In genomic region chr3:170689218-170689874, GRCh38 we compare ENCODE assay signal across 9 cellular contexts.
DNase-seq lines count a peak whose midpoint lies in the region; ATAC-seq and TF ChIP-seq lines count a peak whose summit lies in the region.
"Had no signal": no experiment of that assay in that cellular context is flagged by ENCODE, and none has a peak within 500 bp of the region (broad histone marks: within the 10 kb centered on the region; RNA-seq: fewer than 3 reads in every experiment).

No MANE protein-coding gene starts in this region.

- H2AFZ ChIP-seq in PC-9: no peak overlapping the region

- no peak for TF ChIP-seq CTCF in PC-9 (conservative IDR thresholded peaks at IDR 0.05)
- TF ChIP-seq CTCF in fibroblast of mammary gland (conservative IDR thresholded peaks at IDR 0.05; ENCODE audit: control insufficient read depth, insufficient read depth, low read depth, low read length): no peak

- no peaks in the 10 kb centered on the region for H4K20me1 ChIP-seq in PC-9 (ENCODE audit: insufficient read depth)

- peak overlapping the region; percentile 22; the same call in 1 of the 2 replicates for H3K4me2 ChIP-seq in PC-9

- no peaks in the 10 kb centered on the region for H3K27me3 Mint-ChIP-seq in activated CD4-positive, alpha-beta T cell treated with anti-CD3 and anti-CD28 coated beads, Interleukin-2, amount 10 ng/mL, durations not matched to agents 7 days and 5 days

- DNase-seq in H7 (peak; percentile 34), PC-9 (peak; percentile 95 to 98), fibroblast of mammary gland (ENCODE audit: low read depth) (peak; percentile 75), stromal cell of bone marrow (ENCODE audit: low read depth) (peak; percentile 54), amygdala (lab: John Stamatoyannopoulos, UW) (no peak)
- DNase-seq in activated CD4-positive, alpha-beta T cell treated with anti-CD3 and anti-CD28 coated beads, Interleukin-2, amount 10 ng/mL, durations not matched to agents 7 days and 5 days: no peak
- DNase-seq: activated naive CD4-positive, alpha-beta T cell treated with Interleukin-2 at 50 U/mL for 16 hours had no signal

- H3K4me1 ChIP-seq in PC-9 (replicated peaks; ENCODE audit: insufficient read depth): peaks cover 33% of the 10 kb centered on the region

- no peaks in the 10 kb centered on the region for H3K27me3 ChIP-seq in H7 (ENCODE audit: control insufficient read depth, insufficient read depth, low read length)
- no peaks in the 10 kb centered on the region for H3K27me3 ChIP-seq in PC-9 (ENCODE audit: insufficient read depth, low read depth)

- no peaks in the 10 kb centered on the region for H3K4me1 Mint-ChIP-seq in activated CD4-positive, alpha-beta T cell treated with anti-CD3 and anti-CD28 coated beads, Interleukin-2, amount 10 ng/mL, durations not matched to agents 7 days and 5 days

- no peak for ATAC-seq in HG02798 (IDR thresholded peaks at IDR 0.05; ENCODE audit: poor library complexity, unreplicated experiment)
- no peak for ATAC-seq in GM18519 (IDR thresholded peaks at IDR 0.05; ENCODE audit: low FRiP score, unreplicated experiment)

- H3K4me3 Mint-ChIP-seq in activated CD4-positive, alpha-beta T cell treated with anti-CD3 and anti-CD28 coated beads, Interleukin-2, amount 10 ng/mL, durations not matched to agents 7 days and 5 days: no peak overlapping the region

- H3K36me3 ChIP-seq in H7 (replicated peaks; ENCODE audit: control insufficient read depth, insufficient read depth, low read length) (no peaks in the 10 kb centered on the region; the same call in 1 of the 2 replicates), PC-9 (ENCODE audit: low read depth) (no peaks in the 10 kb centered on the region)

- peak overlapping the region; percentile 45 for H3K27ac ChIP-seq in PC-9

- H3K9me3 ChIP-seq in PC-9 (ENCODE audit: insufficient read depth, low read depth): peaks cover 5% of the 10 kb centered on the region; the same call in 1 of the 2 replicates

- POLR2A ChIA-PET in PC-9 (lab: Charles Lee; ENCODE audit: unreplicated experiment): interaction anchor here (0.6 to 0.8 kb wide), 8 partner anchors 24 to 770 kb away, joined by 3 to 22 read pairs (median 8); no protein-coding TSS in a partner anchor
- POLR2A ChIA-PET in activated CD4-positive, alpha-beta T cell treated with anti-CD3 and anti-CD28 coated beads, Interleukin-2, amount 10 ng/mL, durations not matched to agents 7 days and 5 days (lab: Charles Lee): no interaction called here

- no peak overlapping the region for H3K27ac Mint-ChIP-seq in activated CD4-positive, alpha-beta T cell treated with anti-CD3 and anti-CD28 coated beads, Interleukin-2, amount 10 ng/mL, durations not matched to agents 7 days and 5 days

- intact Hi-C loops in PC-9 (cut with micrococcal nuclease; ENCODE audit: unreplicated experiment): loop anchor here (1.0 to 5.0 kb wide), 8 partner anchors 25 to 377 kb away; no protein-coding TSS in a partner anchor

- CTCF ChIA-PET in PC-9 (lab: Charles Lee): interaction anchor here (0.6 to 2.4 kb wide), 6 partner anchors 62 to 1139 kb away, joined by 3 to 9 read pairs (median 4); no protein-coding TSS in a partner anchor
- CTCF ChIA-PET in activated CD4-positive, alpha-beta T cell treated with anti-CD3 and anti-CD28 coated beads, Interleukin-2, amount 10 ng/mL, durations not matched to agents 7 days and 5 days (lab: Charles Lee): no interaction called here

- no TSS peak for BruUV-seq in PC-9 (replicated peaks; lab: Mats Ljungman, UMichigan)

- no peaks in the 10 kb centered on the region for H3K9me3 Mint-ChIP-seq in activated CD4-positive, alpha-beta T cell treated with anti-CD3 and anti-CD28 coated beads, Interleukin-2, amount 10 ng/mL, durations not matched to agents 7 days and 5 days

- H3K4me3 ChIP-seq in H7 (ENCODE audit: insufficient read depth, low read depth, low read length) (no peak overlapping the region), PC-9 (no peak overlapping the region), fibroblast of mammary gland (ENCODE audit: control insufficient read depth, low read depth, low read length) (no peak overlapping the region)

- H3K79me2 ChIP-seq in PC-9 (ENCODE audit: low read depth): no peaks in the 10 kb centered on the region

- H3F3A ChIP-seq in PC-9 (ENCODE audit: insufficient read depth, low read depth): peaks cover 9% of the 10 kb centered on the region; the same call in 1 of the 2 replicates

- H3K9me2 ChIP-seq in PC-9 (ENCODE audit: insufficient read depth): no peaks in the 10 kb centered on the region; the same call in 1 of the 2 replicates

- H3K36me3 Mint-ChIP-seq in activated CD4-positive, alpha-beta T cell treated with anti-CD3 and anti-CD28 coated beads, Interleukin-2, amount 10 ng/mL, durations not matched to agents 7 days and 5 days (ENCODE audit: low read depth): no peaks in the 10 kb centered on the region

Comparison
In these comparisons a context has a peak if more than half of its experiments do, and no peak if none do; other contexts are left out.
1. DNase-seq: peak in H7 (single experiment), PC-9 (2 of 2), fibroblast of mammary gland (single experiment) and stromal cell of bone marrow (single experiment); none in activated CD4-positive, alpha-beta T cell treated with anti-CD3 and anti-CD28 coated beads, Interleukin-2, amount 10 ng/mL, durations not matched to agents 7 days and 5 days (single experiment) and amygdala (0 of 56).